ENCODE assay signal across 17 cellular contexts in the genomic region with DNA sequence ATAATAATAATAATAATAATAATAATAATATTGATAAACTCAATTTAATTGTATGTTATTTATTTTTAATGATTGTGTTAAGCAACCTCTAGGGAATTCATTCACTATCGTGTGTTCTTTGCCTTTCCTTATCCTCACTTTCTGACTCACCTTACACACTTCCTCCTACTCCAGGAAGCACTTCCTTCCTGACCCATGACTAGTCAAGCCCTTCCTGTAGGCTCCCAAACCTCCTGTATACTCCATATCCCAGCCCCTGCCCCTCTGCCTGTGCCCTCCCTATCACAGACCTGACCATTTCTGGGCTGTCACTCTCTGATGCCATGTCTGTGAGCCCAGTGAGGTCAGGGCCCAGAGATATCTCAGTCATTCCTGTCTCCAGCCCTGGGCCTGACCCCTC. TPM values are rescaled to one million over a fixed set of nuclear protein-coding genes. Genes with fewer than 3 reads are reported as not detected.
A peak's percentile ranks its signal among the peaks of the same experiment; 100 is the strongest.
DNase-seq lines count a peak whose midpoint lies in the region; ATAC-seq and TF ChIP-seq lines count a peak whose summit lies in the region.
"Had no signal": no experiment of that assay in that cellular context is flagged by ENCODE, and none has a peak within 500 bp of the region (broad histone marks: within the 10 kb centered on the region; RNA-seq: fewer than 3 reads in every experiment).

No MANE protein-coding gene starts in this region.

- no peak overlapping the region for H3K4me3 Mint-ChIP-seq in activated CD8-positive, alpha-beta T cell treated with anti-CD3 and anti-CD28 coated beads for 36 hours

- no peaks in the 10 kb centered on the region for H3K9me2 ChIP-seq in hepatocyte (replicated peaks; ENCODE audit: insufficient read depth)

- ATAC-seq in activated CD8-positive, alpha-beta T cell treated with anti-CD3 and anti-CD28 coated beads for 36 hours = no peak
- no peak for ATAC-seq in HG03045 (IDR thresholded peaks at IDR 0.05; ENCODE audit: unreplicated experiment)
- ATAC-seq: left lung had no signal

- H3K4me2 ChIP-seq in BLaER1 = 0 out of 2 replicates have a peak overlapping the region, but pooled peaks have one; percentile 22
- no peak overlapping the region for H3K4me2 ChIP-seq in hepatocyte
- H3K4me2 ChIP-seq: smooth muscle cell had no signal

- intact Hi-C loops in activated CD8-positive, alpha-beta T cell treated with anti-CD3 and anti-CD28 coated beads for 36 hours (cut with micrococcal nuclease) = no loop called here

- H3K9ac ChIP-seq in BLaER1 = no peak overlapping the region

- no peaks in the 10 kb centered on the region for H4K20me1 ChIP-seq in BLaER1
- H4K20me1 ChIP-seq in hepatocyte (ENCODE audit: insufficient read depth, poor library complexity, severe bottlenecking) = no peaks in the 10 kb centered on the region

- H2AFZ ChIP-seq in hepatocyte = no peak overlapping the region

- peaks cover 5% of the 10 kb centered on the region for H3K4me1 Mint-ChIP-seq in activated CD8-positive, alpha-beta T cell treated with anti-CD3 and anti-CD28 coated beads for 36 hours (ENCODE audit: low read depth)

- H3K27me3 ChIP-seq in BLaER1 = no peaks in the 10 kb centered on the region
- no peaks in the 10 kb centered on the region for H3K27me3 ChIP-seq in hepatocyte
- H3K27me3 ChIP-seq: left lung, thyroid gland had no signal

- peak overlapping the region; percentile 57 for H3K27ac Mint-ChIP-seq in activated CD8-positive, alpha-beta T cell treated with anti-CD3 and anti-CD28 coated beads for 36 hours

- 83% methylated on average over 1 of the region's 1 CpG for WGBS in hepatocyte (ENCODE audit: low lambda C conversion rate, missing lambda C conversion rate)

- TF ChIP-seq CTCF in activated CD8-positive, alpha-beta T cell treated with anti-CD3 and anti-CD28 coated beads for 36 hours (IDR thresholded peaks at IDR 0.05) = no peak
- no peak for TF ChIP-seq CTCF in hepatocyte (IDR thresholded peaks at IDR 0.05; ENCODE audit: poor library complexity)

- H3K27me3 Mint-ChIP-seq in activated CD8-positive, alpha-beta T cell treated with anti-CD3 and anti-CD28 coated beads for 36 hours = no peaks in the 10 kb centered on the region

- no peak overlapping the region for H3K4me3 ChIP-seq in BLaER1
- no peak overlapping the region for H3K4me3 ChIP-seq in hepatocyte
- H3K4me3 ChIP-seq: left lung, smooth muscle cell, thyroid gland had no signal

- peak; percentile 11 for DNase-seq in EH (ENCODE audit: low read depth)
- DNase-seq in activated CD8-positive, alpha-beta T cell treated with anti-CD3 and anti-CD28 coated beads for 36 hours = no peak
- peak; percentile 55 for DNase-seq in kidney tubule cell (ENCODE audit: low spot score)
- no peak for DNase-seq in islet precursor cell
- DNase-seq in hepatocyte (ENCODE audit: low spot score) = no peak
- DNase-seq in activated CD4-positive, CD25-positive, alpha-beta regulatory T cell (lab: John Stamatoyannopoulos, UW) = no peak
- DNase-seq: Caco-2, KG1, left lung, NCI-H1694, NCI-H526, SHP77, thyroid gland had no signal

- H3K36me3 ChIP-seq in BLaER1 (peaks cover 4% of the 10 kb centered on the region; the same call in 1 of the 2 replicates), hepatocyte (replicated peaks; ENCODE audit: insufficient read depth, low read depth) (no peaks in the 10 kb centered on the region)
- H3K36me3 ChIP-seq: thyroid gland had no signal

- peaks cover 7% of the 10 kb centered on the region; the same call in 1 of the 2 replicates for H3K9me3 ChIP-seq in BLaER1
- H3K9me3 ChIP-seq in hepatocyte (ENCODE audit: low read depth) = no peaks in the 10 kb centered on the region
- H3K9me3 ChIP-seq: Caco-2, left lung, thyroid gland had no signal

- POLR2A ChIA-PET in activated CD8-positive, alpha-beta T cell treated with anti-CD3 and anti-CD28 coated beads for 36 hours (lab: Charles Lee) = interaction anchor here (0.6 kb wide), 1 partner anchor 53 kb away, joined by 3 read pairs; no protein-coding TSS in a partner anchor

- H3K9me3 Mint-ChIP-seq in activated CD8-positive, alpha-beta T cell treated with anti-CD3 and anti-CD28 coated beads for 36 hours = no peaks in the 10 kb centered on the region

- peaks cover 19% of the 10 kb centered on the region for H3K4me1 ChIP-seq in BLaER1
- peaks cover 3% of the 10 kb centered on the region for H3K4me1 ChIP-seq in hepatocyte (ENCODE audit: insufficient read depth)
- H3K4me1 ChIP-seq: left lung had no signal

- CTCF ChIA-PET in activated CD8-positive, alpha-beta T cell treated with anti-CD3 and anti-CD28 coated beads for 36 hours (lab: Charles Lee) = interaction anchor here (1.2 kb wide), 1 partner anchor 82 kb away, joined by 3 read pairs; no protein-coding TSS in a partner anchor

- H3K27ac ChIP-seq in BLaER1 (no peak overlapping the region), hepatocyte (no peak overlapping the region)
- H3K27ac ChIP-seq: thyroid gland had no signal

- H3K79me2 ChIP-seq in hepatocyte = no peaks in the 10 kb centered on the region

- no peaks in the 10 kb centered on the region for H3K36me3 Mint-ChIP-seq in activated CD8-positive, alpha-beta T cell treated with anti-CD3 and anti-CD28 coated beads for 36 hours (ENCODE audit: low read depth)

RNA-seq across cellular contexts. Expression of gene LGALS4, which starts 7.6 kb away (rescaled TPM):
- under 1 TPM; 0.29 to 0.72 TPM for total RNA-seq in activated CD8-positive, alpha-beta T cell treated with anti-CD3 and anti-CD28 coated beads for 36 hours
- total RNA-seq in hepatocyte = 147 and 148 TPM in 2 replicates
- polyA plus RNA-seq in hepatocyte = 181 and 199 TPM in 2 replicates
- total RNA-seq: smooth muscle cell had no signal

RNA-seq across cellular contexts. Expression of gene LGALS7B, which starts 16.2 kb away (rescaled TPM):
- not detected for total RNA-seq in activated CD8-positive, alpha-beta T cell treated with anti-CD3 and anti-CD28 coated beads for 36 hours
- total RNA-seq in hepatocyte = 0.64 TPM in 1 of 2 replicates, not detected in the other
- 0.72 TPM in 1 of 2 replicates, not detected in the other for polyA plus RNA-seq in hepatocyte
- total RNA-seq: Caco-2, glomerular endothelial cell, left lung, smooth muscle cell, thyroid gland had no signal
- polyA plus RNA-seq: smooth muscle cell had no signal

RNA-seq across cellular contexts. Expression of gene ECH1, which starts 26.4 kb away (rescaled TPM):
- 100 to 1,000 TPM; 125 to 128 TPM for total RNA-seq in activated CD8-positive, alpha-beta T cell treated with anti-CD3 and anti-CD28 coated beads for 36 hours
- 125 and 133 TPM in 2 replicates for total RNA-seq in hepatocyte
- 272 and 284 TPM in 2 replicates for polyA plus RNA-seq in hepatocyte

RNA-seq across cellular contexts. Expression of gene LGALS7, which starts 31.9 kb away (rescaled TPM):
- total RNA-seq in activated CD8-positive, alpha-beta T cell treated with anti-CD3 and anti-CD28 coated beads for 36 hours = not detected
- total RNA-seq in hepatocyte = not detected in 2 replicates
- 1.2 TPM in 2 replicates for polyA plus RNA-seq in hepatocyte
- total RNA-seq: Caco-2, glomerular endothelial cell, smooth muscle cell, thyroid gland had no signal
- polyA plus RNA-seq: smooth muscle cell had no signal

RNA-seq across cellular contexts. Expression of gene HNRNPL, which starts 44.6 kb away (rescaled TPM):
- total RNA-seq in activated CD8-positive, alpha-beta T cell treated with anti-CD3 and anti-CD28 coated beads for 36 hours = 100 to 1,000 TPM; 747 to 761 TPM
- total RNA-seq in hepatocyte = 154 and 209 TPM in 2 replicates
- polyA plus RNA-seq in hepatocyte = 169 and 184 TPM in 2 replicates

Comparison
In these comparisons a context has a peak if more than half of its experiments do, and no peak if none do; other contexts are left out.
1. DNase-seq: peak in EH (single experiment) and kidney tubule cell (single experiment); none in activated CD8-positive, alpha-beta T cell treated with anti-CD3 and anti-CD28 coated beads for 36 hours (single experiment), islet precursor cell (single experiment), hepatocyte (single experiment) and activated CD4-positive, CD25-positive, alpha-beta regulatory T cell (0 of 4).
2. RNA of gene LGALS4, which starts 7.6 kb away (total RNA-seq): 147 to 148 TPM in hepatocyte; 0.29 to 0.72 TPM in activated CD8-positive, alpha-beta T cell treated with anti-CD3 and anti-CD28 coated beads for 36 hours; every median in the first group is over 10 times any median in the second.